ENCODE assay signal across 1 cellular context in the genomic region with DNA sequence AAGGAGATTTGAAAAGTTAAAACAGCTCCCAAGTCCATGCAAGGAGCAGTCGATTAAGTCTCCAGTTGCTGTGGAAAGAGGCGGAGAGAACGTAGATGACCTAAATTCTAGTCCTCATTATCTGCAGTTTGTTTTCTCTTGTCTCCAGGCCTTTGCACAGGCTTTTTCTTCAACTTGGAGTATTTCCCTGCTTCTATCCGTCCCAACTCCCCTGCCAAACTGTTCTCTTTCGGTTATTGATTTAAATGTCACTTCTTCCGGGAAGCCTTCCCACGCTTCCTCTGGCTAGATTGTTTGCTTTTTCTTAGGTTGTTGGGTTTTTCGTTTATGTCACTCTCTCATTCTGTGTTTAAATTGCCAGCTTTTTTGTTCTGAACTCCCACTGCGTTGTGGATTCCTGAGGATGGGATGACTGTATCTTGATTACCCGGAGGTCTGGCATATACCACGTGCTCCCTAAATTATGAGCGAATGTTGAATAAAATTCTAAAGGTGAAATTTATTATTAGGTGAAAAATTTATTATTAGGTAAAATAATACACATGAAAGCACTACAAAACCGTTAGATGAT.
TF ChIP-seq lines count a peak whose summit lies in the region.

No MANE protein-coding gene starts in this region.

TF ChIP-seq in liver, 16 proteins besides CTCF, POLR2A, EP300 and RAD21 (continued from another document):
- no peak for TF ChIP-seq RXRA (IDR thresholded peaks at IDR 0.05)
- peak in 1 of 2 donors; percentile 42 for TF ChIP-seq EGR1 (IDR thresholded peaks at IDR 0.05; ENCODE audit: low read depth in 2 of 2)
- TF ChIP-seq HNF4A (conservative IDR thresholded peaks at IDR 0.05), result no peak
- TF ChIP-seq FOXA1 (IDR thresholded peaks at IDR 0.05), result no peak
- TF ChIP-seq JUND (IDR thresholded peaks at IDR 0.05), result no peak
- no peak for TF ChIP-seq HNF4G (IDR thresholded peaks at IDR 0.05)
